In the genomic region with DNA sequence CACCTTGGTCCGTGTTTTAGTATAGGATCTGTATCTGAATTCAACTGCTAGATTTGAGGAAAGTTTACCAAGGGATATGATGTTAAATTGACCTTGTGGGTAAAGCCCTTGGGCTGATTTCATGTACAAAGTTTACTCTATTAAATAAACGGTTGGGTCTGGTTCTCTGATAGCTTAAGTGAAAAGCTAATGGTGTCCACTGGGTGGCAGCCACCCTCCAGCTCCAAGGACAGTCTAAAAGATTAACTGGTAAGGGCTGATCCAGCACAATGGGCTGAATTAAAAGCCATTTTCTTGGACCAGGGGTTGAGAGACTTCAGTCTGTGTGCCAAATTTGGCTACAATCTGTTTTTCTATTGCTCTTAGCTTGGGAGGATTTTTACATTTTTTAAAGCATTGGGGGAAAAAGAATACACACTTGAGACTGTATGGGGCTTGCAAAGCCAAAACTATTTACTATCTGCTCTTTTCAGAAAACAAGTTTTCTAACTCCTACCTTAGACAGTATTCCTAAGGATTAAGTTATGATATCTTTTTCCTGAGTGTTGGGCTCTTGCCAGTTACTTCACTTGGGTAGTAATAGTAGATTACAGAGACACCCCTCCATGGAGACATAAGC, we compare ENCODE assay signal across 8 cellular contexts.
A peak's percentile ranks its signal among the peaks of the same experiment; 100 is the strongest.
DNase-seq lines count a peak whose midpoint lies in the region; ATAC-seq and TF ChIP-seq lines count a peak whose summit lies in the region.

No MANE protein-coding gene starts in this region.

- no peak overlapping the region for H2BK15ac ChIP-seq in H9 (ENCODE audit: low read depth, low read length)

- 0 out of 4 replicates have a peak, but pooled peaks cover 0 to 2% of the 10 kb centered on the region in 2 experiments for H3K4me1 Mint-ChIP-seq in H9
- H3K4me1 Mint-ChIP-seq in activated T-helper 17 cell treated with anti-CD3 and anti-CD28 coated beads, Interleukin-2, amount 50 U/mL, for 72 hours = peaks cover 10% of the 10 kb centered on the region
- H3K4me1 Mint-ChIP-seq in progenitor cell of endocrine pancreas (ENCODE audit: low read depth) = no peaks in the 10 kb centered on the region

- H3K36me3 Mint-ChIP-seq in H9 (ENCODE audit: insufficient read depth in 1 of 3, low read depth in 3 of 3) = peaks cover 0 to 23% (median 20%) of the 10 kb centered on the region in 3 experiments; a peak in 6 of 7 replicates
- no peaks in the 10 kb centered on the region for H3K36me3 Mint-ChIP-seq in activated T-helper 17 cell treated with anti-CD3 and anti-CD28 coated beads, Interleukin-2, amount 50 U/mL, for 72 hours (ENCODE audit: low read depth)
- peaks cover 9% of the 10 kb centered on the region for H3K36me3 Mint-ChIP-seq in progenitor cell of endocrine pancreas (ENCODE audit: insufficient read depth)

- H3K4me3 Mint-ChIP-seq in H9 (no peak overlapping the region), progenitor cell of endocrine pancreas (ENCODE audit: low read depth) (no peak overlapping the region)
- no peak overlapping the region for H3K4me3 Mint-ChIP-seq in activated T-helper 17 cell treated with anti-CD3 and anti-CD28 coated beads, Interleukin-2, amount 50 U/mL, for 72 hours

- H2BK120ac ChIP-seq in H9 (ENCODE audit: low read depth, low read length, poor library complexity, severe bottlenecking) = no peak overlapping the region

- ATAC-seq in activated T-helper 17 cell treated with anti-CD3 and anti-CD28 coated beads, Interleukin-2, amount 50 U/mL, for 72 hours (replicated peaks) = peak; percentile 52
- no peak for ATAC-seq in HG03039 (IDR thresholded peaks at IDR 0.05; ENCODE audit: unreplicated experiment)
- no peak for ATAC-seq in GM18873 (IDR thresholded peaks at IDR 0.05; ENCODE audit: low FRiP score, unreplicated experiment)

- no peak overlapping the region for H3T11ph ChIP-seq in H9 (ENCODE audit: low read length)

- H3K23ac ChIP-seq in H9 (ENCODE audit: insufficient read length, low read depth, low read length) = no peak overlapping the region

- H3K56ac ChIP-seq in H9 (ENCODE audit: insufficient read length, low read depth, low read length) = no peak overlapping the region

- H3K9me3 Mint-ChIP-seq in H9 (peaks cover 9 to 22% of the 10 kb centered on the region in 2 experiments), progenitor cell of endocrine pancreas (ENCODE audit: low read depth) (peaks cover 17% of the 10 kb centered on the region)
- peaks cover 5% of the 10 kb centered on the region for H3K9me3 Mint-ChIP-seq in activated T-helper 17 cell treated with anti-CD3 and anti-CD28 coated beads, Interleukin-2, amount 50 U/mL, for 72 hours

- no peaks in the 10 kb centered on the region for H3K4me1 ChIP-seq in DOHH2 (ENCODE audit: control insufficient read depth, low read length)
- H3K4me1 ChIP-seq in H9 (ENCODE audit: insufficient read depth, low read length) = no peaks in the 10 kb centered on the region

- H3K14ac ChIP-seq in H9 (ENCODE audit: insufficient read depth, low read length) = no peak overlapping the region

- no peak overlapping the region for H2BK12ac ChIP-seq in H9 (ENCODE audit: insufficient read length, low read depth, low read length)

- TF ChIP-seq CTCF in DOHH2 (IDR thresholded peaks at IDR 0.05; ENCODE audit: low read depth, low read length, poor library complexity, severe bottlenecking) (peak; percentile 66), H9 (conservative IDR thresholded peaks at IDR 0.05) (peak; percentile 77), progenitor cell of endocrine pancreas (IDR thresholded peaks at IDR 0.05; ENCODE audit: unreplicated experiment) (peak; percentile 69)

- no peak overlapping the region for H2BK5ac ChIP-seq in H9 (ENCODE audit: insufficient read length, low read length)

- H3K27me3 Mint-ChIP-seq in H9 (ENCODE audit: low read depth) (no peaks in the 10 kb centered on the region; the same call in 1 of the 2 replicates), progenitor cell of endocrine pancreas (no peaks in the 10 kb centered on the region)
- no peaks in the 10 kb centered on the region for H3K27me3 Mint-ChIP-seq in activated T-helper 17 cell treated with anti-CD3 and anti-CD28 coated beads, Interleukin-2, amount 50 U/mL, for 72 hours

- no peak overlapping the region for H2AFZ ChIP-seq in H9 (ENCODE audit: low read length)

- no peak overlapping the region for H3K27ac ChIP-seq in DOHH2 (ENCODE audit: low read depth, low read length)
- H3K27ac ChIP-seq in H9 (ENCODE audit: insufficient read length, low read depth, low read length) = no peak overlapping the region

- H3K23me2 ChIP-seq in H9 (ENCODE audit: insufficient read length, low read depth, low read length, poor library complexity, severe bottlenecking) = no peaks in the 10 kb centered on the region

- H3K79me2 ChIP-seq in DOHH2 (ENCODE audit: control insufficient read depth, low read length) (peaks cover 77% of the 10 kb centered on the region), H9 (ENCODE audit: insufficient read depth, low read length) (peaks cover 3% of the 10 kb centered on the region; the same call in 1 of the 2 replicates)

- no peak overlapping the region for H4K91ac ChIP-seq in H9 (ENCODE audit: insufficient read length, low read depth, low read length)

- H3K4me3 ChIP-seq in DOHH2 (ENCODE audit: low read length) = no peak overlapping the region

- H3K27ac Mint-ChIP-seq in H9 (no peak overlapping the region; a peak in 1 of 7 replicates), progenitor cell of endocrine pancreas (no peak overlapping the region)
- no peak overlapping the region for H3K27ac Mint-ChIP-seq in activated T-helper 17 cell treated with anti-CD3 and anti-CD28 coated beads, Interleukin-2, amount 50 U/mL, for 72 hours

- H3F3A ChIP-seq in DOHH2 (ENCODE audit: control insufficient read depth, insufficient read depth) = no peaks in the 10 kb centered on the region

- H4K20me1 ChIP-seq in DOHH2 (ENCODE audit: control insufficient read depth, insufficient read depth, low read depth, low read length) (peaks cover 3% of the 10 kb centered on the region; the same call in 1 of the 2 replicates), H9 (ENCODE audit: control insufficient read depth, insufficient read depth, insufficient read length) (no peaks in the 10 kb centered on the region)

- H2AK5ac ChIP-seq in H9 (ENCODE audit: insufficient read length, low read length) = no peak overlapping the region

- no peak overlapping the region for H4K5ac ChIP-seq in H9 (ENCODE audit: insufficient read length, low read depth, low read length)

- no peak overlapping the region for H4K8ac ChIP-seq in H9 (replicated peaks; ENCODE audit: insufficient read length, low read depth, low read length)

- no peak overlapping the region for H3K4ac ChIP-seq in H9 (ENCODE audit: low read depth, low read length)

- H3K18ac ChIP-seq in H9 (ENCODE audit: insufficient read length, low read depth, low read length) = no peak overlapping the region

- H3K9me3 ChIP-seq in DOHH2 (ENCODE audit: control insufficient read depth, insufficient read depth, low read length) = peaks cover 5% of the 10 kb centered on the region
- H3K9me3 ChIP-seq in H9 (ENCODE audit: control insufficient read depth, low read depth, low read length) = no peaks in the 10 kb centered on the region

- H3K9me2 ChIP-seq in DOHH2 (replicated peaks; ENCODE audit: control insufficient read depth, low read length) = no peaks in the 10 kb centered on the region

- H3K79me1 ChIP-seq in H9 (ENCODE audit: insufficient read depth, low read depth, low read length, poor library complexity, severe bottlenecking) = peaks cover 3% of the 10 kb centered on the region

- H3K9ac ChIP-seq in H9 (ENCODE audit: extremely low read depth, insufficient read length, low read length) = no peak overlapping the region

- no CpG with 5 or more reads among the region's 2 CpGs for WGBS in H9 (ENCODE audit: extremely low coverage, insufficient read length, low lambda C conversion rate)

- H3K27me3 ChIP-seq in DOHH2 (ENCODE audit: control insufficient read depth, low read length) (no peaks in the 10 kb centered on the region), H9 (ENCODE audit: insufficient read depth, low read length) (no peaks in the 10 kb centered on the region)

- H2BK20ac ChIP-seq in H9 (ENCODE audit: low read depth, low read length, poor library complexity, severe bottlenecking) = no peak overlapping the region

- DNase-seq in H9 = peak; percentile 55
- peak; percentile 39 for DNase-seq in NCI-H345 (lab: John Stamatoyannopoulos, UW)
- DNase-seq in glomerular visceral epithelial cell (ENCODE audit: extremely low spot score) = peak; percentile 62
- DNase-seq in progenitor cell of endocrine pancreas (ENCODE audit: low spot score, unreplicated experiment) = peak; percentile 16

- no peaks in the 10 kb centered on the region for H3K36me3 ChIP-seq in DOHH2 (ENCODE audit: control insufficient read depth, low read length)

- no peak overlapping the region for H3K4me2 ChIP-seq in DOHH2 (ENCODE audit: low read length)
- no peak overlapping the region for H3K4me2 ChIP-seq in H9 (ENCODE audit: insufficient read depth, insufficient read length, low read length)
